19 cellular contexts compared by ENCODE assay signal in the genomic region with DNA sequence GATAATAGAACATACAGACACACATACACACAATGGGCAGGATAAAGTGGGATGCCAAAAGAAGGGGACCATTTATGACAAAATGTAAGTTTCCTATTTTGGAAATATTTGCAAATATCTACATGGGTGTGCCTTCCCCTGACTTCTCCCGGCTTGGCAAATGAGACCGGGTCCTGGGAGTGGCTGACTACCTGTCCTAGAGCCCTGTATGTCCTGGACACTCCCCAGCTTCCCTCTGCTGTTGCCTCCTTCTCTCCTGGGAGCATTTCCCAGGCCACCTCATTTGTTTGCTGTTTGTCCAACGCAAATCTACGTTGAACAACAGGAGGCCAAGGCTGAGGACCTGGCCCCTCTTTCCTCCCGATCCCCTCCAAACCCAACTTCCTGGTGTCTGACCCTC. TPM values are rescaled to one million over a fixed set of nuclear protein-coding genes. Genes with fewer than 3 reads are reported as not detected.
"Had no signal": no experiment of that assay in that cellular context is flagged by ENCODE, and none has a peak within 500 bp of the region (broad histone marks: within the 10 kb centered on the region; RNA-seq: fewer than 3 reads in every experiment).

No MANE protein-coding gene starts in this region.

- H3K9me3 ChIP-seq: body of pancreas, colonic mucosa, suprapubic skin, transverse colon, vagina had no signal

- H3K36me3 ChIP-seq: colonic mucosa, suprapubic skin, transverse colon, vagina, WERI-Rb-1 had no signal

- H3K4me1 Mint-ChIP-seq: endodermal cell had no signal

- H3K4me3 ChIP-seq: body of pancreas, colonic mucosa, suprapubic skin, transverse colon, vagina had no signal

- H3K4me1 ChIP-seq: colonic mucosa, foreskin keratinocyte, suprapubic skin, transverse colon, vagina had no signal

- DNase-seq: activated CD4-positive, alpha-beta T cell treated with anti-CD3 and anti-CD28 coated beads, Interleukin-2, amount 50 U/mL, for 4 hours; activated gamma-delta T cell treated with Interleukin-2 at 50 U/mL for 16 hours; activated T-cell treated with anti-CD3 and anti-CD28 coated beads for 4 hours; body of pancreas; caudate nucleus; colonic mucosa; endodermal cell; foreskin keratinocyte; natural killer cell; nucleus accumbens; posterior cingulate gyrus; stimulated activated naive CD8-positive, alpha-beta T cell treated with anti-CD3 and anti-CD28 coated beads, Interleukin-15, Interleukin-2, amounts not matched to agents 100 U/mL and 50 U/mL, for 24 hours; T-helper 2 cell; transverse colon; WERI-Rb-1 had no signal

- H3K27me3 ChIP-seq: body of pancreas, colonic mucosa, suprapubic skin, transverse colon, vagina had no signal

- H3K27ac ChIP-seq: body of pancreas, colonic mucosa, foreskin keratinocyte, suprapubic skin, transverse colon, vagina, WERI-Rb-1 had no signal

- H3K9me3 Mint-ChIP-seq: activated naive CD4-positive, alpha-beta T cell treated with anti-CD3 and anti-CD28 coated beads, Interleukin-2, amount 50 U/mL, for 72 hours; activated T-helper 1 cell treated with anti-CD3 and anti-CD28 coated beads, Interleukin-12 subunit alpha, Interleukin-12 subunit beta, Interleukin-2, Interleukin-4 antibody, amounts not matched to agents 30 ng/mL and 10 ng/mL and 1 ng/mL, durations not matched to agents 14 hours and 24 hours and 36 hours; endodermal cell; natural killer cell had no signal

- H3K27ac Mint-ChIP-seq: activated naive CD4-positive, alpha-beta T cell treated with anti-CD3 and anti-CD28 coated beads, Interleukin-2, amount 50 U/mL, for 72 hours; activated T-helper 1 cell treated with anti-CD3 and anti-CD28 coated beads, Interleukin-12 subunit alpha, Interleukin-12 subunit beta, Interleukin-2, Interleukin-4 antibody, amounts not matched to agents 30 ng/mL and 10 ng/mL and 1 ng/mL, durations not matched to agents 14 hours and 24 hours and 36 hours; endodermal cell; natural killer cell had no signal

- ATAC-seq: activated naive CD4-positive, alpha-beta T cell treated with anti-CD3 and anti-CD28 coated beads, Interleukin-2, amount 50 U/mL, for 72 hours; body of pancreas; foreskin keratinocyte; natural killer cell; stimulated activated naive CD8-positive, alpha-beta T cell treated with anti-CD3 and anti-CD28 coated beads, Interleukin-15, Interleukin-2, amounts not matched to agents 100 U/mL and 50 U/mL, for 24 hours had no signal

- H3K4me3 Mint-ChIP-seq: activated T-helper 1 cell treated with anti-CD3 and anti-CD28 coated beads, Interleukin-12 subunit alpha, Interleukin-12 subunit beta, Interleukin-2, Interleukin-4 antibody, amounts not matched to agents 30 ng/mL and 10 ng/mL and 1 ng/mL, durations not matched to agents 14 hours and 24 hours and 36 hours; endodermal cell; natural killer cell had no signal

RNA-seq across cellular contexts. Expression of gene PECAM1, which starts 16.9 kb away (rescaled TPM):
- total RNA-seq: foreskin keratinocyte had no signal
- polyA plus RNA-seq: foreskin keratinocyte had no signal
